ENCODE assay signal across 16 cellular contexts in genomic region chr11:19466314-19466713, GRCh38.
"Had no signal": no experiment of that assay in that cellular context is flagged by ENCODE, and none has a peak within 500 bp of the region (broad histone marks: within the 10 kb centered on the region; RNA-seq: fewer than 3 reads in every experiment).

No MANE protein-coding gene starts in this region.

- DNase-seq: activated CD4-positive, CD25-positive, alpha-beta regulatory T cell treated with anti-CD3 and anti-CD28 coated beads, Interleukin-2, amount 50 U/mL, for 72 hours; activated naive CD4-positive, alpha-beta T cell; activated naive CD8-positive, alpha-beta T cell treated with anti-CD3 and anti-CD28 coated beads, Interleukin-2, amount 10 ng/mL, durations not matched to agents 7 days and 5 days; brain microvascular endothelial cell; cortex of kidney; effector CD8-positive, alpha-beta T cell; esophagus squamous epithelium; kidney; left lung; naive thymus-derived CD8-positive, alpha-beta T cell; right cardiac atrium; stimulated activated CD4-positive, alpha-beta T cell treated with anti-CD3 and anti-CD28 coated beads, Interleukin-4, amount 100 ng/mL, for 4 hours; stimulated activated CD8-positive, alpha-beta memory T cell treated with anti-CD3 and anti-CD28 coated beads, Interleukin-4, amount 100 ng/mL, for 48 hours; stimulated activated naive CD4-positive, alpha-beta T cell treated with Interleukin-2 at 50 U/mL for 16 hours; T-helper 9 cell; upper lobe of left lung had no signal

- ATAC-seq: left lung; naive thymus-derived CD8-positive, alpha-beta T cell; right cardiac atrium had no signal
